Comparison of ENCODE assay signal across 1 cellular context in the genomic region with DNA sequence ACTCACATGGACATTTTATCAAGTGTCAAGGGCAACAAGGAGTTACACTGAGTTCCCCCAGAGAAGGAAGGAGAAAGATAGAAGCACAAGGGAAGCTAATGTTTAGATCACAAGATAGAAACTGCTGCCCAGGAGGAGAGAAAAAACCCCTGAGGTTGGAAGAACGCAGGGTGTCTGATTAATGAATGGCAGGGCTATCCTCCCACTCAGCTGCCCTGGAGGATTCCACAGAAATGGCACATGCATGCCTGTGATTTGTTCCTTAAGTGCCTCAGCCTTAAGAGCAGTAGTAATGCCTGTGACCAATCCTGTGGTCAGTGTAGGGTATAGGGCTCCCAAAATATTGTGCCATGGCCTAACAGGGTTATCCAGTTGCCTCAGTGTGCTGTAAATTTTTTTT.
TF ChIP-seq lines count a peak whose summit lies in the region.

No MANE protein-coding gene starts in this region.

TF ChIP-seq in K562, 482 proteins besides CTCF, POLR2A, EP300 and RAD21:
- no peak for TF ChIP-seq SMAD1 (IDR thresholded peaks at IDR 0.05; ENCODE audit: low read depth, low read length, partially characterized antibody)
- TF ChIP-seq ZNF449 (CRISPR knock-in tag; IDR thresholded peaks at IDR 0.05): no peak
- TF ChIP-seq ZNF589 (CRISPR knock-in tag; IDR thresholded peaks at IDR 0.05; ENCODE audit: low read depth): no peak
- no peak for TF ChIP-seq ZNF695 (CRISPR knock-in tag; IDR thresholded peaks at IDR 0.05)
- peak; percentile 56; the same call in 1 of the 2 replicates for TF ChIP-seq BHLHE40 (IDR thresholded peaks at IDR 0.05; ENCODE audit: low read length)
- TF ChIP-seq PBX2 (CRISPR knock-in tag; IDR thresholded peaks at IDR 0.05; ENCODE audit: low read depth): no peak
- 0 out of 2 replicates have a peak, but pooled peaks have one; percentile 11 for TF ChIP-seq PBX2 (tag; conservative IDR thresholded peaks at IDR 0.05; ENCODE audit: low read depth)
